ENCODE assay signal across 8 cellular contexts in the genomic region with DNA sequence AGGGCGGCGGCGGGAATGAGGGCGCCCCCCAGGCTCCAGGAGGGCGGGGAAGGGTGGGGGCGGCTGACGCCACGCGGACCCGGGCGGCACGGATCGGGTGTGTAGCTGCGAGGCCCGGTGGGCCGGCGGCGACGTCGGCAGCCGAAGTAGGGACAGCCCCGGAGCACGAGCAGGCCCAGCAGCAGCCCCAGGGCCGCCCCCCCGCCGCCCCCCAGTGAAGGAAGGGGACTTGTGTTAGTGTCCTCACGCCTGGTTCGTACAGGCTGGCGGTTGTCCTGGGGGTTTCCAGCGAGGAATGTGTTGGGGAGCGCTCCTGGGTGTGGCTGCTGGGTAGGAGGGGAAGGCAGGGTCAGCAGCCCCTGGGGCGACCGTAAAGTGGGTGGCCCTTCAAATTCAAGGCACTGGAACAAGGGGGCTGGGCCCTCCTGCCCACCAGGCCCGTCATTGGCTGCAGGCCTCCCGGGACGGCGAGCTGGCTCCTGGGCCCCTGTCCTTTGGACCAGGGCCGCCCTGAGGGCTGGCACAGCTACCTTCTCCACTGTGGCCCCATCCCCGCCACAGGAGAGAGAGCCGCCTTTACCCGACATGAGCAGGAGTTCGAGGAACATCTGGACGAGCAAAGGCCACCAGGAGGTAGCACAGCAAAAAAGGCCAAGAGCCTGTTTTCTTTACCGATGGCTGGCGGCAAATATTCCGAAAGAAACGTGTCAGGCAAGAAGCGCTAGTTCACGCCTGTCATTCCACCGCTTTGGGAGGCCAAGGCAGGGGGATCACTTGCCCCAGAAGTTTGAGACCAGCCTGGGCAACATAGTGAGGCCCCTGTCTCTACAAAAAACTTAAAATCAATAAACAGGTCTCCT. TPM values are rescaled to one million over a fixed set of nuclear protein-coding genes. Genes with fewer than 3 reads are reported as not detected.
DNase-seq lines count a peak whose midpoint lies in the region; ATAC-seq and TF ChIP-seq lines count a peak whose summit lies in the region.

No MANE protein-coding gene starts in this region.

- DNase-seq in AG10803 (ENCODE audit: low read depth), result peak; percentile 54
- peak; percentile 32 for DNase-seq in NOMO-1 treated with dmso at 0.1 percent for 144 hours (lab: John Stamatoyannopoulos, UW; ENCODE audit: unreplicated experiment)
- peak; percentile 35 to 62 for DNase-seq in cardiac fibroblast (ENCODE audit: low read depth in 2 of 2)
- DNase-seq in left lobe of liver (ENCODE audit: low spot score), result peak; percentile 95
- DNase-seq in substantia nigra (lab: John Stamatoyannopoulos, UW), result peak in 3 of 49 donors; percentile 40 to 60 (median 46)
- no peak for DNase-seq in activated effector memory CD4-positive, alpha-beta T cell treated with Interleukin-2 at 50 U/mL for 16 hours
- no peak for DNase-seq in NCI-H748 (lab: John Stamatoyannopoulos, UW; ENCODE audit: unreplicated experiment)

- peak; percentile 5 for ATAC-seq in GM21423 (IDR thresholded peaks at IDR 0.05; ENCODE audit: unreplicated experiment)
- ATAC-seq in left lobe of liver, result peak; percentile 67

- peak overlapping the region; percentile 88 for H3K27ac ChIP-seq in substantia nigra (ENCODE audit: low read depth, low read length, poor library complexity, severe bottlenecking)

- TF ChIP-seq CTCF in AG10803 (conservative IDR thresholded peaks at IDR 0.05; ENCODE audit: low read length) (0 out of 2 replicates have a peak, but pooled peaks have one; percentile 12), cardiac fibroblast (IDR thresholded peaks at IDR 0.05; ENCODE audit: low read depth, low read length) (no peak)

- H3K4me3 ChIP-seq in AG10803 (ENCODE audit: low read length), result peak overlapping the region; percentile 68
- H3K4me3 ChIP-seq in cardiac fibroblast (replicated peaks in 1 of 2; ENCODE audit: low read depth in 2 of 2, low read length in 2 of 2), result peak overlapping the region; percentile 48 to 74

RNA-seq across cellular contexts. Expression of gene TMEM250, which starts 0.8 kb away (rescaled TPM):
- total RNA-seq in left lobe of liver, result 18.2 TPM

RNA-seq across cellular contexts. Expression of gene NACC2, which starts 24.4 kb away (rescaled TPM):
- 18.4 TPM for total RNA-seq in left lobe of liver

Comparison
In these comparisons a context has a peak if more than half of its experiments do, and no peak if none do; other contexts are left out.
1. DNase-seq: peak in AG10803 (single experiment), NOMO-1 treated with dmso at 0.1 percent for 144 hours (single experiment), cardiac fibroblast (2 of 2) and left lobe of liver (single experiment); none in activated effector memory CD4-positive, alpha-beta T cell treated with Interleukin-2 at 50 U/mL for 16 hours (single experiment) and NCI-H748 (single experiment).